Comparison of ENCODE assay signal across 9 cellular contexts in the genomic region with DNA sequence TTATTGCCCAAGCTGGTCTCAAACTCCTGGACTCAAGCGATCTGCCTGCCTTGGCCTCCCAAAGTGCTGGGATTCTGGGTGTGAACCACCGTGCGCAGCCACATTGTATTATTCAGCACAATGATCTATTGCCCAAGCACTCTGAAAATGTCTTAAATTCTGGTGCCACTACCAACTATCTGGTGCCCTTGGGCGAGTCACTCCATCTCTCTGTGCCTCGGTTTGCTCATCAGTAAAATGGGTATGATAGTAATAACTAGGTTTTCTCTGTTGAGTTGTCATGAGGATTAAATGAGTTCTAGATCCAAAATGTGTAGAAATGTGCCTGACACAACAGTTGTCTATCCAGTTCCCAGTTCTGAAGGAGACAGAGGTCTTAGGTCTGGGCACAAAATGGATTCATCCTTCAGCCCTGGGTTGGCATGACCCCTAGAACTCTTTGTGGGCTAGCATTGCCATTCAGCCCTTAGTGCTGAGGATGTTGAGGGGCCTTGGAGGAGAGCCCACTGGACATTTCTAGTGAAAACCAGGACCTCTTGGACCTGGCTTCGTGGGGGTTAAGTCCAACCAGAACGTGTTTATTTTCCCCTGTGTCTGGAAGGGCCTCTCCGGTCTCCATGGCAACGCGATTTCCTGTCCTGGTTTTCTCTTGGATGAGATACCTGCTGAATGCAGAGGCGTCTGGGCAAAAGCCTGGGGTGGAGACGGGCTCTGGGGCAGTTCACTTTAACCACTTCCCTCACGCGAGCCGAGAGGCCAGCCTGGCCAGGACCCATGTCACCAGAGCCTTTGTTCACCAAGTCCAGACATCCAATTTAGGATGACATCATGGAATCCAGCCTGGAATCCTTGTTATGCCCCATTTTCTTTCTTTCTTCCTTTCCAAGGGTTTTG. TPM values are rescaled to one million over a fixed set of nuclear protein-coding genes. Genes with fewer than 3 reads are reported as not detected.
DNase-seq lines count a peak whose midpoint lies in the region; ATAC-seq and TF ChIP-seq lines count a peak whose summit lies in the region.
"Had no signal": no experiment of that assay in that cellular context is flagged by ENCODE, and none has a peak within 500 bp of the region (broad histone marks: within the 10 kb centered on the region; RNA-seq: fewer than 3 reads in every experiment).

No MANE protein-coding gene starts in this region.

- WGBS in liver, result 33% methylated on average over 15 of the region's 15 CpGs

- no peaks in the 10 kb centered on the region for H3K36me3 Mint-ChIP-seq in activated naive CD4-positive, alpha-beta T cell treated with anti-CD3 and anti-CD28 coated beads for 36 hours (ENCODE audit: low read depth)
- no peaks in the 10 kb centered on the region for H3K36me3 Mint-ChIP-seq in naive thymus-derived CD8-positive, alpha-beta T cell
- H3K36me3 Mint-ChIP-seq: CD4-positive, CD25-positive, alpha-beta regulatory T cell had no signal

- H3K9me3 ChIP-seq in colonic mucosa (no peaks in the 10 kb centered on the region), liver (ENCODE audit: control insufficient read depth in 4 of 4, low read length in 3 of 4) (no peaks in the 10 kb centered on the region)

- H3K4me1 ChIP-seq in colonic mucosa (no peaks in the 10 kb centered on the region), liver (ENCODE audit: control insufficient read depth in 4 of 4, insufficient read depth in 4 of 4, low read length in 3 of 4) (peaks cover 0 to 1% (median 0%) of the 10 kb centered on the region in 4 donors)

- peaks cover 15% of the 10 kb centered on the region for H3K27me3 Mint-ChIP-seq in activated naive CD4-positive, alpha-beta T cell treated with anti-CD3 and anti-CD28 coated beads for 36 hours (ENCODE audit: low read depth)
- H3K27me3 Mint-ChIP-seq in naive thymus-derived CD8-positive, alpha-beta T cell, result peaks cover 3 to 14% (median 11%) of the 10 kb centered on the region in 5 donors
- H3K27me3 Mint-ChIP-seq: CD4-positive, CD25-positive, alpha-beta regulatory T cell had no signal

- TF ChIP-seq CTCF in colonic mucosa (IDR thresholded peaks at IDR 0.05) (no peak), liver (IDR thresholded peaks at IDR 0.05; ENCODE audit: low read depth, low read length, missing input control) (no peak)

- ATAC-seq in naive thymus-derived CD8-positive, alpha-beta T cell, result no peak
- no peak for ATAC-seq in HG03442 (IDR thresholded peaks at IDR 0.05; ENCODE audit: unreplicated experiment)
- no peak for ATAC-seq in HG02870 (IDR thresholded peaks at IDR 0.05; ENCODE audit: unreplicated experiment)

- H3K27ac ChIP-seq in colonic mucosa (no peak overlapping the region), liver (ENCODE audit: low read depth in 1 of 2, low read length in 2 of 2) (no peak overlapping the region)

- no peak overlapping the region for H3K27ac Mint-ChIP-seq in activated naive CD4-positive, alpha-beta T cell treated with anti-CD3 and anti-CD28 coated beads for 36 hours
- peak overlapping the region in 1 of 10 donors; percentile 11 for H3K27ac Mint-ChIP-seq in naive thymus-derived CD8-positive, alpha-beta T cell
- H3K27ac Mint-ChIP-seq: CD4-positive, CD25-positive, alpha-beta regulatory T cell had no signal

- peak; percentile 30 for DNase-seq in activated naive CD4-positive, alpha-beta T cell treated with anti-CD3 and anti-CD28 coated beads for 36 hours
- no peak for DNase-seq in activated naive CD4-positive, alpha-beta T cell (lab: John Stamatoyannopoulos, UW)
- DNase-seq in colonic mucosa, result peak; percentile 30
- peak; percentile 73 for DNase-seq in ureter (ENCODE audit: low spot score)
- DNase-seq in naive thymus-derived CD8-positive, alpha-beta T cell, result no peak
- DNase-seq: CD4-positive, CD25-positive, alpha-beta regulatory T cell had no signal

- intact Hi-C loops in activated naive CD4-positive, alpha-beta T cell treated with anti-CD3 and anti-CD28 coated beads for 36 hours (cut with micrococcal nuclease), result no loop called here
- intact Hi-C loops in colonic mucosa (cut with DNase I), result no loop called here

- CTCF ChIA-PET in activated naive CD4-positive, alpha-beta T cell treated with anti-CD3 and anti-CD28 coated beads for 36 hours (lab: Charles Lee), result interaction anchor here (0.6 to 0.7 kb wide), 2 partner anchors 13 to 363 kb away, joined by 3 to 4 read pairs; no protein-coding TSS in a partner anchor

- no peaks in the 10 kb centered on the region for H3K9me3 Mint-ChIP-seq in activated naive CD4-positive, alpha-beta T cell treated with anti-CD3 and anti-CD28 coated beads for 36 hours
- H3K9me3 Mint-ChIP-seq in naive thymus-derived CD8-positive, alpha-beta T cell, result no peaks in the 10 kb centered on the region

- H3K9ac ChIP-seq in colonic mucosa (ENCODE audit: low read depth in 2 of 2, low read length in 2 of 2), result no peak overlapping the region
- H3K9ac ChIP-seq in liver (ENCODE audit: low read depth in 1 of 2, low read length in 2 of 2), result no peak overlapping the region

- H3K36me3 ChIP-seq in colonic mucosa (no peaks in the 10 kb centered on the region), liver (ENCODE audit: control insufficient read depth in 4 of 4, insufficient read depth in 3 of 4, low read depth in 1 of 4, low read length in 3 of 4) (no peaks in the 10 kb centered on the region)

- H3K4me3 Mint-ChIP-seq in activated naive CD4-positive, alpha-beta T cell treated with anti-CD3 and anti-CD28 coated beads for 36 hours, result no peak overlapping the region
- H3K4me3 Mint-ChIP-seq in naive thymus-derived CD8-positive, alpha-beta T cell, result no peak overlapping the region
- H3K4me3 Mint-ChIP-seq: CD4-positive, CD25-positive, alpha-beta regulatory T cell had no signal

- no peak overlapping the region for H3K4me3 ChIP-seq in colonic mucosa
- H3K4me3 ChIP-seq in liver (ENCODE audit: low read depth in 1 of 3, low read length in 3 of 3), result no peak overlapping the region

- peaks cover 4% of the 10 kb centered on the region for H3K4me1 Mint-ChIP-seq in activated naive CD4-positive, alpha-beta T cell treated with anti-CD3 and anti-CD28 coated beads for 36 hours (ENCODE audit: low read depth)
- H3K4me1 Mint-ChIP-seq in naive thymus-derived CD8-positive, alpha-beta T cell, result peaks cover 0 to 6% (median 2%) of the 10 kb centered on the region in 4 donors

- peak; percentile 8 to 16 for TF ChIP-seq RAD21 in liver (IDR thresholded peaks at IDR 0.05)

- H3K27me3 ChIP-seq in colonic mucosa (no peaks in the 10 kb centered on the region), liver (ENCODE audit: control insufficient read depth in 4 of 4, insufficient read depth in 4 of 4, low read length in 3 of 4) (no peaks in the 10 kb centered on the region)

- POLR2A ChIA-PET in naive thymus-derived CD8-positive, alpha-beta T cell (lab: Charles Lee), result interaction anchor here (1.0 kb wide), 1 partner anchor 45 kb away, joined by 3 read pairs; no protein-coding TSS in a partner anchor

TF ChIP-seq in liver, 16 proteins besides CTCF, POLR2A, EP300 and RAD21:
- TF ChIP-seq SP1 (IDR thresholded peaks at IDR 0.05), result no peak
- TF ChIP-seq, protein P1, sequence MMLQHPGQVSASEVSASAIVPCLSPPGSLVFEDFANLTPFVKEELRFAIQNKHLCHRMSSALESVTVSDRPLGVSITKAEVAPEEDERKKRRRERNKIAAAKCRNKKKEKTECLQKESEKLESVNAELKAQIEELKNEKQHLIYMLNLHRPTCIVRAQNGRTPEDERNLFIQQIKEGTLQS (IDR thresholded peaks at IDR 0.05), result no peak
- TF ChIP-seq, protein P2, sequence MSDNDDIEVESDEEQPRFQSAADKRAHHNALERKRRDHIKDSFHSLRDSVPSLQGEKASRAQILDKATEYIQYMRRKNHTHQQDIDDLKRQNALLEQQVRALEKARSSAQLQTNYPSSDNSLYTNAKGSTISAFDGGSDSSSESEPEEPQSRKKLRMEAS (IDR thresholded peaks at IDR 0.05), result no peak
- peak; percentile 28 for TF ChIP-seq YY1 (IDR thresholded peaks at IDR 0.05)
- peak; percentile 34 to 38 for TF ChIP-seq HNF4A (conservative IDR thresholded peaks at IDR 0.05)
- TF ChIP-seq NR2F2 (IDR thresholded peaks at IDR 0.05), result peak; percentile 19
- peak in 1 of 2 donors; percentile 8 for TF ChIP-seq RXRA (IDR thresholded peaks at IDR 0.05)
- no peak for TF ChIP-seq FOXA2 (IDR thresholded peaks at IDR 0.05)

RNA-seq across cellular contexts. Expression of a gene that starts 43.7 kb away (rescaled TPM):
- 10 to 100 TPM; 37.2 to 39.0 TPM for total RNA-seq in activated naive CD4-positive, alpha-beta T cell treated with anti-CD3 and anti-CD28 coated beads for 36 hours
- total RNA-seq in colonic mucosa, result 10 to 100 TPM; 32.8 to 33.2 TPM
- 10 to 100 TPM; 21.7 to 42.3 TPM for total RNA-seq in liver
- 10 to 100 TPM in 1 of 2 donors, 1 to 10 TPM in 1; 9.3 to 24.0 TPM for polyA plus RNA-seq in liver
- 109 TPM for total RNA-seq in ureter
- total RNA-seq in naive thymus-derived CD8-positive, alpha-beta T cell, result 10 to 100 TPM; 84.1 to 85.2 TPM
- polyA plus RNA-seq in naive thymus-derived CD8-positive, alpha-beta T cell, result 10 to 100 TPM in 2 of 3 donors, 1 to 10 TPM in 1; 9.4 to 12.9 (median 10.9) TPM

Comparison
In these comparisons a context has a peak if more than half of its experiments do, and no peak if none do; other contexts are left out.
1. DNase-seq: peak in activated naive CD4-positive, alpha-beta T cell treated with anti-CD3 and anti-CD28 coated beads for 36 hours (single experiment), colonic mucosa (single experiment) and ureter (single experiment); none in activated naive CD4-positive, alpha-beta T cell (0 of 4) and naive thymus-derived CD8-positive, alpha-beta T cell (0 of 10).